In the genomic region with DNA sequence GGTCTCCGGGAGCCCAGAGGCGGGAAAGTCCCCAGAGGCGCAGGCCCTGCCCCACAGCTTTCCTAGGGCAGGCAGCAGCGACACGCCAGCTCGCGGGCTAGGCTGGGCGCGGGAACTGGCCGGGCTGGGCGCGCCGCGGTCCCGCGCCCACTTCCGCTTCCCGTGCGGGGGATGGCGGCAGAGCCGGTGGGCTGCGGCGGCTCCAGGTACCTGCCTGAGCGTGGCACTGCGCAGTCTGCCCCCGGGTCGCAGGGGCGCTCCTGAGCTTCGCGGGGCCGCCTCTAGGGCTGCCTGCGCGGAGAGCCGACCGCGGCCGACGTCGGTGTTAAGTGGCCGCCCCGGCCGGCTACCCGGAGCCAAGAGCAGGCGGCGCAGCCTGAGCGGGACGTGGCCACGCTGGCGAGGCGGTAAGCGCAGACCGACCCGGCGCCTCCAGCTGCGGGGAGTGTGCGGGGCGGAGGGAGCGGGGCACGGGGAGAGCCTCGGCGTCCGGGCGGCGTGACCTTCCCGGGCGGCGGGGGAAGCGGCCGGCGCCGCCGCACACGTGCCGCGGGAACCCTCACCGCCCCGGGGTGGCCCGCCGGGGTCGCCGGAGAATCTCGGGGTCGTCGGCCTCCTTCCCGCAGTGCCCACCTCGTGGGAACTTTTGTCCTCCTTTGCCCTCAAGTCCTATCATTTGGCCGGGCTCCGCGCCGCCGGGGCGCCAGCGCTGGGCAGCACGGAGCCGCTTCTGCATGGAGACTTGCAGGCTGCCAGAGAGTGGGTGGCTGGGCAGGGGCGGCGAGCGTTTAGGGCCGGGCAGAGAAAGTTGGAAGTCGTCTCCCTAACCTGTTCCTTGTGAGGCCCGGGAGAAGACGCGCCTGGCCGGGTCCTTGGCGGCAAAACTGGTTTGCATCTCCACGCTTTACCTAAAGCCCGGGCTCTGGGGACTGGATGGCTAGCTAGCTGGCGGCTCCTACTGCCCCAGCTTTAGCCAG, we compare ENCODE assay signal across 8 cellular contexts. TPM values are rescaled to one million over a fixed set of nuclear protein-coding genes. Genes with fewer than 3 reads are reported as not detected.
DNase-seq lines count a peak whose midpoint lies in the region; ATAC-seq lines count a peak whose summit lies in the region.

No MANE protein-coding gene starts in this region.

- H3K4me3 Mint-ChIP-seq in T-helper 2 cell treated with Interferon-gamma antibody and Interleukin-4, amounts not matched to agents 5 μg/mL and 100 μg/mL, for 36 hours: peak overlapping the region; percentile 33

- H3K4me1 Mint-ChIP-seq in T-helper 2 cell treated with Interferon-gamma antibody and Interleukin-4, amounts not matched to agents 5 μg/mL and 100 μg/mL, for 36 hours (ENCODE audit: low read depth): no peaks in the 10 kb centered on the region

- peak overlapping the region in 4 of 5 donors; percentile 51 to 74 (median 67) for H3K4me3 ChIP-seq in subcutaneous abdominal adipose tissue (ENCODE audit: low read depth in 1 of 5, low read length in 5 of 5)

- peaks cover 9% of the 10 kb centered on the region for H3K9me3 Mint-ChIP-seq in T-helper 2 cell treated with Interferon-gamma antibody and Interleukin-4, amounts not matched to agents 5 μg/mL and 100 μg/mL, for 36 hours

- H3K36me3 Mint-ChIP-seq in T-helper 2 cell treated with Interferon-gamma antibody and Interleukin-4, amounts not matched to agents 5 μg/mL and 100 μg/mL, for 36 hours (ENCODE audit: low read depth): no peaks in the 10 kb centered on the region

- peak; percentile 84 for ATAC-seq in GM21576 (IDR thresholded peaks at IDR 0.05; ENCODE audit: unreplicated experiment)

- H3K27ac Mint-ChIP-seq in T-helper 2 cell treated with Interferon-gamma antibody and Interleukin-4, amounts not matched to agents 5 μg/mL and 100 μg/mL, for 36 hours: no peak overlapping the region

- no peak overlapping the region for H3K27ac ChIP-seq in subcutaneous abdominal adipose tissue (ENCODE audit: low read depth, low read length)

- peaks cover 0 to 12% (median 6%) of the 10 kb centered on the region in 5 donors for H3K4me1 ChIP-seq in subcutaneous abdominal adipose tissue (ENCODE audit: control insufficient read depth in 5 of 5, insufficient read depth in 5 of 5, low read length in 5 of 5)

- H3K9ac ChIP-seq in subcutaneous abdominal adipose tissue (ENCODE audit: low read length in 5 of 5): peak overlapping the region in 1 of 5 donors; percentile 47

- peaks cover 2 to 23% (median 19%) of the 10 kb centered on the region in 5 donors for H3K27me3 ChIP-seq in subcutaneous abdominal adipose tissue (ENCODE audit: control insufficient read depth in 5 of 5, insufficient read depth in 4 of 5, low read length in 5 of 5)

- no peaks in the 10 kb centered on the region for H3K36me3 ChIP-seq in subcutaneous abdominal adipose tissue (ENCODE audit: control insufficient read depth in 5 of 5, insufficient read depth in 5 of 5, low read length in 5 of 5)

- peaks cover 0 to 5% (median 3%) of the 10 kb centered on the region in 5 donors for H3K9me3 ChIP-seq in subcutaneous abdominal adipose tissue (ENCODE audit: control insufficient read depth in 5 of 5, low read length in 5 of 5)

- peaks cover 35% of the 10 kb centered on the region for H3K27me3 Mint-ChIP-seq in T-helper 2 cell treated with Interferon-gamma antibody and Interleukin-4, amounts not matched to agents 5 μg/mL and 100 μg/mL, for 36 hours (ENCODE audit: low read depth)

- peak; percentile 10 for DNase-seq in NCI-H1694 treated with DMSO at 0.1 percent for 48 hours (lab: John Stamatoyannopoulos, UW)
- no peak for DNase-seq in NCI-H1694 (lab: John Stamatoyannopoulos, UW)
- DNase-seq in HuH-7.5 (ENCODE audit: low spot score): peak; percentile 76
- peak; percentile 29 for DNase-seq in T-helper 2 cell treated with Interferon-gamma antibody and Interleukin-4, amounts not matched to agents 5 μg/mL and 100 μg/mL, for 36 hours (ENCODE audit: low spot score)
- DNase-seq in dermis blood vessel endothelial cell: peak; percentile 68
- peak; percentile 44 to 64 for DNase-seq in lung microvascular endothelial cell (ENCODE audit: low read depth in 2 of 2)

RNA-seq across cellular contexts. Expression of a gene that starts 31.4 kb away (rescaled TPM):
- 15.0 and 18.8 TPM in 2 replicates for total RNA-seq in dermis blood vessel endothelial cell
- 6.3 and 11.5 TPM in 2 replicates for total RNA-seq in lung microvascular endothelial cell

RNA-seq across cellular contexts. Expression of a gene that starts 40.7 kb away (rescaled TPM):
- not detected in 2 replicates for total RNA-seq in dermis blood vessel endothelial cell
- not detected in 2 replicates for total RNA-seq in lung microvascular endothelial cell
